In the genomic region with DNA sequence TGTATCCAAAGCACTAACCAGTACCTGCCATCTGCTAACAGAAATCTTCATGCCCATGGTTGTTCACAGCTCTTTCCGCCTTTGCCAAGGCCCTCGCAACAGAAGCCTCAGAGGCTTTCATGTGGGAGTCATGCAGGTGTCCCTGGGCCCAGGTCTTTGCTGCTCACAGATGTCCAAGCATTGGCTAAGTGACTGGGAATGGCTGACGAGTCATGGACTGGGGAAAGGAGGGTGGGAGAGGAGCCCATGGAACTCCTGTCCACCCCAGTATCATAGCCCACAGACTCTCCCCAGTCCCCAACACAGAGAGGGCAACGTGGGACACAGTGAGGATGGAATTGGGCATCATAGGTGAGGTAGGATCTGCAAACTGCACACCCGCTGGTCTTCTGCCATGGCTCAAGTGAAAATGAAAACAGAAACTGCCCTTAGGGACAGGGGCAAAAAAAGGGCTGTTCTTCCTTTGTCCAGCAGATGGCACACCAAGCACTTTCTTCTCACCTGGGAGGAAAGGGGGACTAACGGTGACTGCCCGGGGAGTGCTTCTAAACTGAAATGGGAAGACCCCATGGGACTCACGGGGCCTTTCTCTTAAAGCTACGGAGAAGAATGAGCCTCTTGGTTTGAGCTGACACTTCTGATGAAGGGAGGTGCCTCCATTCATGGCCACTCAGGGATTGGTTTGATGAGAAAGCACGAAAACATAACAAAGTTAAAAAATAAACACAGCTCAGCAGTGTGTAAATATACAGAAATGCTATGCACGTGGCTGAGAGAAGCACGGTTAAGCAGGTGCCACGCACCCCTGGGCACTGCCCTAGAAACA, we compare ENCODE assay signal across 8 cellular contexts. TPM values are rescaled to one million over a fixed set of nuclear protein-coding genes. Genes with fewer than 3 reads are reported as not detected.
A peak's percentile ranks its signal among the peaks of the same experiment; 100 is the strongest.
DNase-seq lines count a peak whose midpoint lies in the region; ATAC-seq and TF ChIP-seq lines count a peak whose summit lies in the region.

No MANE protein-coding gene starts in this region.

- no peaks in the 10 kb centered on the region for H3K9me3 Mint-ChIP-seq in CD8-positive, alpha-beta T cell
- H3K9me3 Mint-ChIP-seq in effector memory CD8-positive, alpha-beta T cell, result no peaks in the 10 kb centered on the region
- H3K9me3 Mint-ChIP-seq in stimulated activated memory B cell treated with anti-CD40 and anti-IgM and Interleukin-4, amounts not matched to agents 10 μg/mL and 1 μg/mL and 100 μg/mL, for 72 hours, result no peaks in the 10 kb centered on the region

- POLR2A ChIA-PET in CD8-positive, alpha-beta T cell (lab: Charles Lee), result interaction anchor here (0.6 to 3.8 kb wide), 8 partner anchors 8 to 362 kb away, joined by 3 to 41 read pairs (median 8); partner anchors contain the start of gene INTS6

- H3K27me3 Mint-ChIP-seq in CD8-positive, alpha-beta T cell (ENCODE audit: low read depth), result no peaks in the 10 kb centered on the region
- peaks cover 0 to 10% of the 10 kb centered on the region in 2 donors for H3K27me3 Mint-ChIP-seq in effector memory CD8-positive, alpha-beta T cell
- no peaks in the 10 kb centered on the region for H3K27me3 Mint-ChIP-seq in stimulated activated memory B cell treated with anti-CD40 and anti-IgM and Interleukin-4, amounts not matched to agents 10 μg/mL and 1 μg/mL and 100 μg/mL, for 72 hours

- no peak overlapping the region for H3K27ac ChIP-seq in CD8-positive, alpha-beta T cell (ENCODE audit: low read depth, low read length)

- H3K4me1 ChIP-seq in CD8-positive, alpha-beta T cell (ENCODE audit: insufficient read depth, low read length), result peaks cover 63% of the 10 kb centered on the region
- H3K4me1 ChIP-seq in mucosa of descending colon (ENCODE audit: low read depth), result no peaks in the 10 kb centered on the region

- peak overlapping the region; percentile 92 for H3K27ac Mint-ChIP-seq in CD8-positive, alpha-beta T cell
- peak overlapping the region; percentile 61 to 80 for H3K27ac Mint-ChIP-seq in effector memory CD8-positive, alpha-beta T cell
- peak overlapping the region; percentile 77 for H3K27ac Mint-ChIP-seq in stimulated activated memory B cell treated with anti-CD40 and anti-IgM and Interleukin-4, amounts not matched to agents 10 μg/mL and 1 μg/mL and 100 μg/mL, for 72 hours

- H3K4me3 Mint-ChIP-seq in CD8-positive, alpha-beta T cell, result peak overlapping the region; percentile 70
- peak overlapping the region; percentile 60 to 74 for H3K4me3 Mint-ChIP-seq in effector memory CD8-positive, alpha-beta T cell
- peak overlapping the region; percentile 51 for H3K4me3 Mint-ChIP-seq in stimulated activated memory B cell treated with anti-CD40 and anti-IgM and Interleukin-4, amounts not matched to agents 10 μg/mL and 1 μg/mL and 100 μg/mL, for 72 hours

- no peaks in the 10 kb centered on the region for H3K9me3 ChIP-seq in CD8-positive, alpha-beta T cell (ENCODE audit: low read length)
- no peaks in the 10 kb centered on the region for H3K9me3 ChIP-seq in mucosa of descending colon

- H3K4me1 Mint-ChIP-seq in CD8-positive, alpha-beta T cell (ENCODE audit: low read depth), result peaks cover 79% of the 10 kb centered on the region
- peaks cover 13 to 28% of the 10 kb centered on the region in 2 donors for H3K4me1 Mint-ChIP-seq in effector memory CD8-positive, alpha-beta T cell (ENCODE audit: low read depth in 2 of 2)
- H3K4me1 Mint-ChIP-seq in stimulated activated memory B cell treated with anti-CD40 and anti-IgM and Interleukin-4, amounts not matched to agents 10 μg/mL and 1 μg/mL and 100 μg/mL, for 72 hours, result peaks cover 53% of the 10 kb centered on the region

- ATAC-seq in CD8-positive, alpha-beta T cell, result peak; percentile 82
- ATAC-seq in HG03139 (IDR thresholded peaks at IDR 0.05; ENCODE audit: unreplicated experiment) (peak; percentile 79), mucosa of descending colon (peak; percentile 91)
- peak; percentile 93 for ATAC-seq in effector memory CD8-positive, alpha-beta T cell (replicated peaks)
- ATAC-seq in stimulated activated memory B cell treated with anti-CD40 and anti-IgM and Interleukin-4, amounts not matched to agents 10 μg/mL and 1 μg/mL and 100 μg/mL, for 72 hours, result peak; percentile 77

- peaks cover 17% of the 10 kb centered on the region for H3K36me3 ChIP-seq in CD8-positive, alpha-beta T cell (ENCODE audit: insufficient read depth, low read length)
- H3K36me3 ChIP-seq in mucosa of descending colon (ENCODE audit: low read depth), result no peaks in the 10 kb centered on the region

- intact Hi-C loops in CD8-positive, alpha-beta T cell (cut with DNase I, micrococcal nuclease), result loop anchor here (1.0 to 5.0 kb wide), 8 partner anchors 10 to 637 kb away; partner anchors contain the start of genes NEK5 (in 2 of the 2), ALG11 (in 1 of the 2), ATP7B (in 1 of the 2) and DHRS12 (in 1 of the 2)
- intact Hi-C loops in mucosa of descending colon (cut with DNase I, micrococcal nuclease), result loop anchor here (10.0 kb wide), 1 partner anchor 310 kb away; the partner anchor contains the start of gene NEK5 (in 2 of the 2)

- peaks cover 70% of the 10 kb centered on the region for H3K36me3 Mint-ChIP-seq in CD8-positive, alpha-beta T cell
- no peaks in the 10 kb centered on the region for H3K36me3 Mint-ChIP-seq in effector memory CD8-positive, alpha-beta T cell (ENCODE audit: insufficient read depth)
- H3K36me3 Mint-ChIP-seq in stimulated activated memory B cell treated with anti-CD40 and anti-IgM and Interleukin-4, amounts not matched to agents 10 μg/mL and 1 μg/mL and 100 μg/mL, for 72 hours, result no peaks in the 10 kb centered on the region

- H3K4me3 ChIP-seq in CD8-positive, alpha-beta T cell (ENCODE audit: low read depth, low read length), result peak overlapping the region; percentile 12
- H3K4me3 ChIP-seq in mucosa of descending colon, result no peak overlapping the region

- TF ChIP-seq CTCF in CD8-positive, alpha-beta T cell (IDR thresholded peaks at IDR 0.05), result peak; percentile 92
- TF ChIP-seq CTCF in mucosa of descending colon (IDR thresholded peaks at IDR 0.05), result peak; percentile 50

- no peaks in the 10 kb centered on the region for H3K27me3 ChIP-seq in CD8-positive, alpha-beta T cell (ENCODE audit: insufficient read depth, low read length)

- CTCF ChIA-PET in CD8-positive, alpha-beta T cell (lab: Charles Lee), result interaction anchor here (0.6 to 5.1 kb wide), 41 partner anchors 9 to 414 kb away, joined by 3 to 310 read pairs (median 3); partner anchors contain the start of genes INTS6 and TMEM272

- TF ChIP-seq POLR2A in GM19099 (IDR thresholded peaks at IDR 0.05; ENCODE audit: extremely low read depth, insufficient read length, low read depth), result peak; percentile 44

- peak; percentile 49 to 84 (median 69) for DNase-seq in CD8-positive, alpha-beta T cell
- DNase-seq in NCI-H345 treated with DMSO at 0.1 percent for 48 hours (lab: John Stamatoyannopoulos, UW; ENCODE audit: unreplicated experiment), result peak; percentile 8
- DNase-seq in activated CD4-positive, alpha-beta T cell treated with anti-CD3 and anti-CD28 coated beads, Interleukin-2, amount 50 U/mL, for 4 hours, result peak; percentile 68 to 73
- DNase-seq in effector memory CD8-positive, alpha-beta T cell, result peak; percentile 68 to 85 (median 76)
- DNase-seq in mucosa of descending colon, result peak in 2 of 3 donors; percentile 60 to 87

RNA-seq across cellular contexts. Expression of gene DHRS12, which starts 11.1 kb away (rescaled TPM):
- 10 to 100 TPM; 13.4 to 14.1 TPM for total RNA-seq in CD8-positive, alpha-beta T cell
- total RNA-seq in mucosa of descending colon, result 10 to 100 TPM; 11.8 to 15.1 (median 14.1) TPM

RNA-seq across cellular contexts. Expression of gene TMEM272, which starts 29.9 kb away (rescaled TPM):
- 1 to 10 TPM; 1.1 to 1.7 TPM for total RNA-seq in CD8-positive, alpha-beta T cell
- total RNA-seq in mucosa of descending colon, result under 1 TPM; 0.07 to 0.35 (median 0.29) TPM

RNA-seq across cellular contexts. Expression of gene CCDC70, which starts 46.7 kb away (rescaled TPM):
- not detected for total RNA-seq in CD8-positive, alpha-beta T cell
- not detected for total RNA-seq in mucosa of descending colon

Comparison
In these comparisons a context has a peak if more than half of its experiments do, and no peak if none do; other contexts are left out.
1. DNase-seq: peak in every context shown above with its lines; median percentile 76 in effector memory CD8-positive, alpha-beta T cell; 74 in mucosa of descending colon; 70 in activated CD4-positive, alpha-beta T cell treated with anti-CD3 and anti-CD28 coated beads, Interleukin-2, amount 50 U/mL, for 4 hours; 69 in CD8-positive, alpha-beta T cell; 8 in NCI-H345 treated with DMSO at 0.1 percent for 48 hours.